Comparison of ENCODE assay signal across 11 cellular contexts in the genomic region with DNA sequence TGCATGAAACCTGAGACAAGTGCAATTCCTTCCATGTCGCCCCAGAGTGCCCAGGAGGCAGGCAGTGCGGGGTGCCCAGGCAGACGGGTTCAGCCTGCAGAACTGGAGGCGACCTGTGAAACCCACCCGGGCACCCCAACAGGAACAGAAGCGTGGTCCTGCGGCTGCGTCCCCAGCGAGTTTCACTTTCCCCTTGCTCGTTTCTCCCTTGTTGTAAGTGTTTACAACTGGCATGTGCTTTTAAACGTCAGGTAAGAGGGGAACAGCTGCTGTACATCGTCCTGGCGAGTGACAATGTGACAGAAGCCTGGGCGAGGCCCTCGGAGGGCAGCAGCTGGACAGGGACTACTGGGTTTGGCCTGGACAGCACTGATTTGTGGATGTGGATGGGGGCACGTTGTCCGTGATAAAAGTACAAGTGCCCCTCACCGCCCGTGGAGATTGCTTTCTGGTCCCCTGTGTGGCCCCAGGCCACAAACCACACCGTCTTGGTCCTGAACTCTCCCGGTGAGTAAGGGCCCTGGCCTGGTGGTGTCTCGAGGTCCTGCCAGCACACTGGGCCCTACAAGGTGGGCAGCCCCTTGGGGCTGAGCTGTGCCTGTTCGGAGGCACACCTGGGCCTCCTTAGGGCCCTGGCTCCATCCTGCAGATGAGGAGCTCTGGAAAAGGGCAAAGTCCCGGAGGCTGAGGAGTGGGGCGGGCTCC. TPM values are rescaled to one million over a fixed set of nuclear protein-coding genes. Genes with fewer than 3 reads are reported as not detected.
DNase-seq lines count a peak whose midpoint lies in the region; ATAC-seq, FAIRE-seq and TF ChIP-seq lines count a peak whose summit lies in the region.
"Had no signal": no experiment of that assay in that cellular context is flagged by ENCODE, and none has a peak within 500 bp of the region (broad histone marks: within the 10 kb centered on the region; RNA-seq: fewer than 3 reads in every experiment).

No MANE protein-coding gene starts in this region.

- DNase-seq in HepG2 (ENCODE audit: low spot score) (no peak), right lobe of liver (no peak), astrocyte (ENCODE audit: low read depth) (no peak), activated gamma-delta T cell (lab: John Stamatoyannopoulos, UW) (no peak), SJCRH30 (no peak), NCI-H2081 (lab: John Stamatoyannopoulos, UW) (no peak), HCEC 1CT (no peak)
- DNase-seq: activated gamma-delta T cell treated with Interleukin-2 at 50 U/mL for 16 hours, SW 1271 had no signal

- H3K36me3 ChIP-seq in HepG2 (replicated peaks in 1 of 2; ENCODE audit: control insufficient read depth in 1 of 2, insufficient read depth in 2 of 2, low read length in 2 of 2) (no peaks in the 10 kb centered on the region), right lobe of liver (no peaks in the 10 kb centered on the region), astrocyte (ENCODE audit: insufficient read depth, low read length) (no peaks in the 10 kb centered on the region), SJCRH30 (no peaks in the 10 kb centered on the region)

- CTCF ChIA-PET in HepG2 (lab: Yijun Ruan, JAX; ENCODE audit: low intra/inter-chr PET ratio, low total read pairs): no interaction called here

- H3K4me2 ChIP-seq in HepG2 (ENCODE audit: low read depth, low read length): peak overlapping the region; percentile 18; the same call in 1 of the 2 replicates
- no peak overlapping the region for H3K4me2 ChIP-seq in astrocyte (ENCODE audit: low read length)

- H3K4me1 ChIP-seq in HepG2 (ENCODE audit: insufficient read depth, low read length): peaks cover 18% of the 10 kb centered on the region
- peaks cover 0 to 4% (median 0%) of the 10 kb centered on the region in 4 donors for H3K4me1 ChIP-seq in right lobe of liver
- H3K4me1 ChIP-seq in astrocyte (ENCODE audit: insufficient read depth, low read length): no peaks in the 10 kb centered on the region
- H3K4me1 ChIP-seq in SJCRH30: no peaks in the 10 kb centered on the region
- H3K4me1 ChIP-seq: parathyroid adenoma had no signal

- H3K4me3 ChIP-seq in HepG2 (replicated peaks in 1 of 3; ENCODE audit: insufficient read depth in 1 of 3, low read depth in 2 of 3, low read length in 3 of 3): no peak overlapping the region
- H3K4me3 ChIP-seq in right lobe of liver: no peak overlapping the region
- no peak overlapping the region for H3K4me3 ChIP-seq in astrocyte (ENCODE audit: insufficient read depth, low read depth, low read length)
- H3K4me3 ChIP-seq in SJCRH30: no peak overlapping the region

- POLR2A ChIA-PET in HepG2 (lab: Yijun Ruan, JAX): no interaction called here

- no peak overlapping the region for H3K4me3 Mint-ChIP-seq in astrocyte (ENCODE audit: unreplicated experiment)

- peaks cover 18 to 69% of the 10 kb centered on the region in 2 experiments for H3K27me3 ChIP-seq in HepG2 (ENCODE audit: control insufficient read depth in 1 of 2, insufficient read depth in 2 of 2, low read length in 2 of 2)
- peaks cover 0 to 5% of the 10 kb centered on the region in 2 donors for H3K27me3 ChIP-seq in right lobe of liver
- peaks cover 29% of the 10 kb centered on the region for H3K27me3 ChIP-seq in astrocyte (ENCODE audit: insufficient read depth, low read length)
- H3K27me3 ChIP-seq in SJCRH30: no peaks in the 10 kb centered on the region

- no peaks in the 10 kb centered on the region for H3K36me3 Mint-ChIP-seq in astrocyte (ENCODE audit: low read depth, unreplicated experiment)

- H3K79me2 ChIP-seq in HepG2 (ENCODE audit: insufficient read depth, low read length) (no peaks in the 10 kb centered on the region), astrocyte (ENCODE audit: insufficient read depth, low read length) (no peaks in the 10 kb centered on the region)
- H3K79me2 ChIP-seq: parathyroid adenoma had no signal

- TF ChIP-seq EP300 in HepG2 (IDR thresholded peaks at IDR 0.05; ENCODE audit: low read depth in 2 of 2, low read length in 2 of 2): no peak
- no peak for TF ChIP-seq EP300 in HepG2 (CRISPR knock-in tag; IDR thresholded peaks at IDR 0.05; ENCODE audit: borderline replicate concordance)

- no peak for TF ChIP-seq RAD21 in HepG2 (CRISPR knock-in tag; IDR thresholded peaks at IDR 0.05)

- H3K4me1 Mint-ChIP-seq in astrocyte (ENCODE audit: low read depth, unreplicated experiment): no peaks in the 10 kb centered on the region

- in situ Hi-C loops in HepG2 (cut with HindIII; ENCODE audit: extremely low pct_ligation_motif_present, low pct_unique_long_range_greater_than_20kb): no loop called here

- 9% methylated on average over 14 of the region's 25 CpGs for WGBS in HepG2 (ENCODE audit: low lambda C conversion rate)
- WGBS in right lobe of liver (ENCODE audit: insufficient coverage, low coverage, low lambda C conversion rate, missing lambda C conversion rate): 41% methylated on average over 6 of the region's 25 CpGs

- FAIRE-seq in HepG2 (lab: Jason Lieb, UNC): no peak
- no peak for FAIRE-seq in astrocyte (lab: Jason Lieb, UNC)

- H3K27ac ChIP-seq in HepG2 (ENCODE audit: extremely low read length, insufficient read depth, low read length) (no peak overlapping the region), right lobe of liver (no peak overlapping the region), astrocyte (ENCODE audit: low read depth, low read length) (no peak overlapping the region), SJCRH30 (no peak overlapping the region)
- H3K27ac ChIP-seq: parathyroid adenoma had no signal

- ATAC-seq in HepG2 (no peak), right lobe of liver (no peak), HG03175 (IDR thresholded peaks at IDR 0.05; ENCODE audit: unreplicated experiment) (peak; percentile 44)

- TF ChIP-seq CTCF in HepG2 (CRISPR knock-in tag; IDR thresholded peaks at IDR 0.05) (no peak), right lobe of liver (IDR thresholded peaks at IDR 0.05) (no peak), astrocyte (IDR thresholded peaks at IDR 0.05; ENCODE audit: insufficient read depth, low read depth, low read length) (no peak)

- no peaks in the 10 kb centered on the region for H3K9me3 Mint-ChIP-seq in astrocyte (ENCODE audit: unreplicated experiment)

- no TSS peak for BruUV-seq in HepG2 (replicated peaks; lab: Mats Ljungman, UMichigan)

- no peak overlapping the region for H2AFZ ChIP-seq in HepG2 (ENCODE audit: low read length)
- H2AFZ ChIP-seq in astrocyte (ENCODE audit: low read depth, low read length): no peak overlapping the region
- H2AFZ ChIP-seq: parathyroid adenoma had no signal

- peak overlapping the region; percentile 41 for H3K27ac Mint-ChIP-seq in astrocyte (ENCODE audit: unreplicated experiment)

- H3K27me3 Mint-ChIP-seq in astrocyte (ENCODE audit: low read depth, unreplicated experiment): peaks cover 46% of the 10 kb centered on the region

- H3K9me3 ChIP-seq in HepG2 (ENCODE audit: low read length) (no peaks in the 10 kb centered on the region), right lobe of liver (no peaks in the 10 kb centered on the region), astrocyte (ENCODE audit: insufficient read depth, low read depth, low read length) (no peaks in the 10 kb centered on the region), SJCRH30 (replicated peaks) (no peaks in the 10 kb centered on the region)

- H3K9ac ChIP-seq in HepG2 (ENCODE audit: insufficient read depth, low read depth, low read length): no peak overlapping the region
- H3K9ac ChIP-seq in astrocyte (ENCODE audit: low read length): no peak overlapping the region
- H3K9ac ChIP-seq: parathyroid adenoma had no signal

- H4K20me1 ChIP-seq in HepG2 (ENCODE audit: insufficient read depth, low read length): no peaks in the 10 kb centered on the region
- no peaks in the 10 kb centered on the region for H4K20me1 ChIP-seq in astrocyte (ENCODE audit: insufficient read depth, low read length)

- TF ChIP-seq POLR2A in HepG2 (IDR thresholded peaks at IDR 0.05; ENCODE audit: insufficient read depth in 1 of 2, low read depth in 2 of 2, low read length in 2 of 2): no peak
- no peak for TF ChIP-seq POLR2A in right lobe of liver (IDR thresholded peaks at IDR 0.05)

- intact Hi-C loops in HepG2 (cut with micrococcal nuclease; ENCODE audit: unreplicated experiment) (no loop called here), right lobe of liver (cut with DNase I) (no loop called here)

RNA-seq across cellular contexts. Expression of gene VENTX, which starts 4.0 kb away (rescaled TPM):
- total RNA-seq in HepG2 (2016; rRNA removed; fragmentation: Illumina TruSeq; extraction: Trizol) (not detected in 2 replicates), right lobe of liver (under 1 TPM; 0.09 to 0.38 (median 0.19) TPM), astrocyte (0.11 TPM in 1 of 2 replicates, not detected in the other)
- total RNA-seq in HepG2 (2016; cell fraction: cytosol; rRNA removed; fragmentation: Illumina TruSeq; extraction: Trizol; ENCODE audit: low read depth): not detected in 2 replicates
- not detected in 2 replicates for total RNA-seq in HepG2 (2016; cell fraction: insoluble cytoplasmic fraction; rRNA removed; fragmentation: Illumina TruSeq; extraction: Trizol)
- total RNA-seq in HepG2 (2016; cell fraction: membrane; rRNA removed; fragmentation: Illumina TruSeq; extraction: Trizol): not detected in 2 replicates
- not detected in 2 replicates for total RNA-seq in HepG2 (2016; cell fraction: nucleus; rRNA removed; fragmentation: Illumina TruSeq; extraction: Trizol)
- polyA plus RNA-seq in HepG2 (2011; rRNA removed): not detected in 2 replicates
- not detected in 2 replicates for polyA plus RNA-seq in HepG2 (2011; cell fraction: cytosol; rRNA removed)
- polyA plus RNA-seq in HepG2 (2011; cell fraction: nucleus; rRNA removed): not detected in 2 replicates
- polyA plus RNA-seq in HepG2 (2012): not detected in 2 replicates
- polyA plus RNA-seq in HepG2 (2016; cell fraction: cytosol; fragmentation: Illumina TruSeq; extraction: Trizol; ENCODE audit: low read depth): not detected in 2 replicates
- not detected in 2 replicates for polyA plus RNA-seq in HepG2 (2016; cell fraction: insoluble cytoplasmic fraction; fragmentation: Illumina TruSeq; extraction: Trizol; ENCODE audit: low read depth)
- not detected in 2 replicates for polyA plus RNA-seq in HepG2 (2016; cell fraction: membrane; fragmentation: Illumina TruSeq; extraction: Trizol; ENCODE audit: low read depth)
- not detected in 2 replicates for polyA plus RNA-seq in HepG2 (2016; cell fraction: nucleus; fragmentation: Illumina TruSeq; extraction: Trizol; ENCODE audit: insufficient read depth, low read depth)
- polyA minus RNA-seq in HepG2 (2011; rRNA and poly(A)+ RNA removed; ENCODE audit: low replicate concordance): not detected in 2 replicates
- polyA minus RNA-seq in HepG2 (2011; cell fraction: cytosol; rRNA and poly(A)+ RNA removed): not detected in 2 replicates
- not detected in 2 replicates for polyA minus RNA-seq in HepG2 (2011; cell fraction: nucleus; rRNA and poly(A)+ RNA removed)
- 0.10 and 0.26 TPM in 2 replicates for total RNA-seq in SJCRH30 (2014; rRNA removed; shearing (Covaris generic))

RNA-seq across cellular contexts. Expression of gene UTF1, which starts 11.6 kb away (rescaled TPM):
- total RNA-seq in HepG2 (2016; rRNA removed; fragmentation: Illumina TruSeq; extraction: Trizol): not detected in 2 replicates
- total RNA-seq in HepG2 (2016; cell fraction: cytosol; rRNA removed; fragmentation: Illumina TruSeq; extraction: Trizol; ENCODE audit: low read depth): not detected in 2 replicates
- total RNA-seq in HepG2 (2016; cell fraction: insoluble cytoplasmic fraction; rRNA removed; fragmentation: Illumina TruSeq; extraction: Trizol): not detected in 2 replicates
- total RNA-seq in HepG2 (2016; cell fraction: membrane; rRNA removed; fragmentation: Illumina TruSeq; extraction: Trizol): not detected in 2 replicates
- not detected in 2 replicates for total RNA-seq in HepG2 (2016; cell fraction: nucleus; rRNA removed; fragmentation: Illumina TruSeq; extraction: Trizol)
- polyA plus RNA-seq in HepG2 (2011; rRNA removed): not detected in 2 replicates
- not detected in 2 replicates for polyA plus RNA-seq in HepG2 (2011; cell fraction: cytosol; rRNA removed)
- polyA plus RNA-seq in HepG2 (2011; cell fraction: nucleus; rRNA removed): not detected in 2 replicates
- not detected in 2 replicates for polyA plus RNA-seq in HepG2 (2012)
- polyA plus RNA-seq in HepG2 (2016; cell fraction: cytosol; fragmentation: Illumina TruSeq; extraction: Trizol; ENCODE audit: low read depth): not detected in 2 replicates
- polyA plus RNA-seq in HepG2 (2016; cell fraction: insoluble cytoplasmic fraction; fragmentation: Illumina TruSeq; extraction: Trizol; ENCODE audit: low read depth): not detected in 2 replicates
- polyA plus RNA-seq in HepG2 (2016; cell fraction: membrane; fragmentation: Illumina TruSeq; extraction: Trizol; ENCODE audit: low read depth): not detected in 2 replicates
- polyA plus RNA-seq in HepG2 (2016; cell fraction: nucleus; fragmentation: Illumina TruSeq; extraction: Trizol; ENCODE audit: insufficient read depth, low read depth): not detected in 2 replicates
- polyA minus RNA-seq in HepG2 (2011; rRNA and poly(A)+ RNA removed; ENCODE audit: low replicate concordance): not detected in 2 replicates
- not detected in 2 replicates for polyA minus RNA-seq in HepG2 (2011; cell fraction: cytosol; rRNA and poly(A)+ RNA removed)
- polyA minus RNA-seq in HepG2 (2011; cell fraction: nucleus; rRNA and poly(A)+ RNA removed): not detected in 2 replicates
- not detected for total RNA-seq in right lobe of liver
- total RNA-seq in astrocyte: 0.18 TPM in 1 of 2 replicates, not detected in the other
- not detected in 2 replicates for total RNA-seq in SJCRH30 (2014; rRNA removed; shearing (Covaris generic))

RNA-seq across cellular contexts. Expression of gene ADAM8, which starts 35.0 kb away (rescaled TPM):
- total RNA-seq in HepG2 (2016; rRNA removed; fragmentation: Illumina TruSeq; extraction: Trizol): 0.07 and 0.93 TPM in 2 replicates
- not detected in 2 replicates for total RNA-seq in HepG2 (2016; cell fraction: cytosol; rRNA removed; fragmentation: Illumina TruSeq; extraction: Trizol; ENCODE audit: low read depth)
- 0.37 TPM in 1 of 2 replicates, not detected in the other for total RNA-seq in HepG2 (2016; cell fraction: insoluble cytoplasmic fraction; rRNA removed; fragmentation: Illumina TruSeq; extraction: Trizol)
- 0.06 TPM in 1 of 2 replicates, not detected in the other for total RNA-seq in HepG2 (2016; cell fraction: membrane; rRNA removed; fragmentation: Illumina TruSeq; extraction: Trizol)
- 0.34 and 0.50 TPM in 2 replicates for total RNA-seq in HepG2 (2016; cell fraction: nucleus; rRNA removed; fragmentation: Illumina TruSeq; extraction: Trizol)
- 0.24 and 0.65 TPM in 2 replicates for polyA plus RNA-seq in HepG2 (2011; rRNA removed)
- polyA plus RNA-seq in HepG2 (2011; cell fraction: cytosol; rRNA removed): 0.04 and 0.11 TPM in 2 replicates
- 4.2 and 6.4 TPM in 2 replicates for polyA plus RNA-seq in HepG2 (2011; cell fraction: nucleus; rRNA removed)
- 0.08 and 0.77 TPM in 2 replicates for polyA plus RNA-seq in HepG2 (2012)
- not detected in 2 replicates for polyA plus RNA-seq in HepG2 (2016; cell fraction: cytosol; fragmentation: Illumina TruSeq; extraction: Trizol; ENCODE audit: low read depth)
- polyA plus RNA-seq in HepG2 (2016; cell fraction: insoluble cytoplasmic fraction; fragmentation: Illumina TruSeq; extraction: Trizol; ENCODE audit: low read depth): not detected in 2 replicates
- 0.06 TPM in 1 of 2 replicates, not detected in the other for polyA plus RNA-seq in HepG2 (2016; cell fraction: membrane; fragmentation: Illumina TruSeq; extraction: Trizol; ENCODE audit: low read depth)
- polyA plus RNA-seq in HepG2 (2016; cell fraction: nucleus; fragmentation: Illumina TruSeq; extraction: Trizol; ENCODE audit: insufficient read depth, low read depth): 0.60 and 0.63 TPM in 2 replicates
- polyA minus RNA-seq in HepG2 (2011; rRNA and poly(A)+ RNA removed; ENCODE audit: low replicate concordance): 0.06 and 2.8 TPM in 2 replicates
- not detected in 2 replicates for polyA minus RNA-seq in HepG2 (2011; cell fraction: cytosol; rRNA and poly(A)+ RNA removed)
- polyA minus RNA-seq in HepG2 (2011; cell fraction: nucleus; rRNA and poly(A)+ RNA removed): 1.6 and 1.7 TPM in 2 replicates
- 1 to 10 TPM; 2.6 to 8.8 (median 5.2) TPM for total RNA-seq in right lobe of liver
- total RNA-seq in astrocyte: 1.7 and 4.6 TPM in 2 replicates
- total RNA-seq in SJCRH30 (2014; rRNA removed; shearing (Covaris generic)): 0.56 and 0.67 TPM in 2 replicates
